ENCODE assay signal across 33 cellular contexts in genomic region chr14:30369531-30370180, GRCh38.
"Had no signal": no experiment of that assay in that cellular context is flagged by ENCODE, and none has a peak within 500 bp of the region (broad histone marks: within the 10 kb centered on the region; RNA-seq: fewer than 3 reads in every experiment).

No MANE protein-coding gene starts in this region.

- H3K4me3 ChIP-seq: adrenal gland, ascending aorta, body of pancreas, breast epithelium, cardiac muscle cell had no signal

- H3K4me1 ChIP-seq: adrenal gland, ascending aorta, body of pancreas, breast epithelium had no signal

- H3K27ac ChIP-seq: adrenal gland, ascending aorta, body of pancreas, brain microvascular endothelial cell, breast epithelium, cardiac muscle cell had no signal

- ATAC-seq: activated naive CD4-positive, alpha-beta T cell treated with anti-CD3 and anti-CD28 coated beads, Interleukin-2, amount 50 U/mL, for 72 hours; activated naive CD8-positive, alpha-beta T cell treated with anti-CD3 and anti-CD28 coated beads, Interleukin-2, amount 50 U/mL, for 24 hours; activated T-cell treated with anti-CD3 and anti-CD28 coated beads, Interleukin-2, amount 50 U/mL, for 4 hours; activated T-cell treated with anti-CD3 and anti-CD28 coated beads, Interleukin-2, amount 50 U/mL, for 72 hours; activated T-helper 17 cell treated with anti-CD3 and anti-CD28 coated beads, Interleukin-2, amount 50 U/mL, for 72 hours; body of pancreas had no signal

- H3K36me3 ChIP-seq: adrenal gland, ascending aorta, brain microvascular endothelial cell, breast epithelium, cardiac muscle cell had no signal

- FAIRE-seq: astrocyte, bronchial epithelial cell had no signal

- H3K27me3 ChIP-seq: adrenal gland, ascending aorta, body of pancreas, brain microvascular endothelial cell, breast epithelium, cardiac muscle cell had no signal

- DNase-seq: activated effector memory CD4-positive, alpha-beta T cell treated with anti-CD3 and anti-CD28 coated beads, Interleukin-2, amount 50 U/mL, for 16 hours; activated effector memory CD4-positive, alpha-beta T cell treated with Interleukin-2 at 50 U/mL for 16 hours; activated gamma-delta T cell; activated gamma-delta T cell treated with Interleukin-2 at 50 U/mL for 16 hours; activated naive CD4-positive, alpha-beta T cell; activated naive CD4-positive, alpha-beta T cell treated with anti-CD3 and anti-CD28 coated beads for 36 hours; activated naive CD4-positive, alpha-beta T cell treated with anti-CD3 and anti-CD28 coated beads, Interleukin-2, amount 10 ng/mL, durations not matched to agents 7 days and 5 days; activated naive CD4-positive, alpha-beta T cell treated with anti-CD3 and anti-CD28 coated beads, Interleukin-2, amount 50 U/mL, for 16 hours; activated naive CD4-positive, alpha-beta T cell treated with Interleukin-2 at 50 U/mL for 16 hours; activated naive CD8-positive, alpha-beta T cell treated with anti-CD3 and anti-CD28 coated beads for 36 hours; activated naive CD8-positive, alpha-beta T cell treated with anti-CD3 and anti-CD28 coated beads, Interleukin-2, amount 10 ng/mL, durations not matched to agents 7 days and 5 days; activated naive CD8-positive, alpha-beta T cell treated with anti-CD3 and anti-CD28 coated beads, Interleukin-2, amount 50 U/mL, for 24 hours; activated T-cell treated with anti-CD3 and anti-CD28 coated beads, Interleukin-2, amount 50 U/mL, for 24 hours; activated T-cell treated with anti-CD3 and anti-CD28 coated beads, Interleukin-2, amount 50 U/mL, for 4 hours; activated T-cell treated with anti-CD3 and anti-CD28 coated beads, Interleukin-2, amount 50 U/mL, for 48 hours; activated T-cell treated with anti-CD3 and anti-CD28 coated beads, Interleukin-2, amount 50 U/mL, for 72 hours; adrenal gland; amniotic stem cell; amygdala; anterior cingulate cortex; aorta; body of pancreas; brain microvascular endothelial cell; caudate nucleus; central memory CD4-positive, alpha-beta T cell; cerebellar nuclear complex had no signal

- H3K9me3 ChIP-seq: adrenal gland, ascending aorta, body of pancreas, breast epithelium had no signal
